9 cellular contexts compared by ENCODE assay signal in genomic region chr7:98013386-98013785, GRCh38. TPM values are rescaled to one million over a fixed set of nuclear protein-coding genes. Genes with fewer than 3 reads are reported as not detected.
A peak's percentile ranks its signal among the peaks of the same experiment; 100 is the strongest.
DNase-seq lines count a peak whose midpoint lies in the region; ATAC-seq and FAIRE-seq lines count a peak whose summit lies in the region.
"Not testable (repeated sequence)": the region's sequence is repeated elsewhere in the genome, so short reads cannot be mapped to it uniquely, and the experiment has no call there.
"Had no signal": no experiment of that assay in that cellular context is flagged by ENCODE, and none has a peak within 500 bp of the region (broad histone marks: within the 10 kb centered on the region; RNA-seq: fewer than 3 reads in every experiment).

No MANE protein-coding gene starts in this region.

- 21 to 23% methylated on average over 10 of the region's 10 CpGs for WGBS in GM23248 (ENCODE audit: low coverage in 1 of 2, low lambda C conversion rate in 2 of 2, missing lambda C conversion rate in 2 of 2), 2 experiments

- DNase-seq in ELF-1 (ENCODE audit: low read depth, low spot score), result peak; percentile 88
- peak; percentile 49 for DNase-seq in GM23248
- DNase-seq in LoVo (ENCODE audit: low spot score), result peak; percentile 60
- DNase-seq in NCI-H748 (lab: John Stamatoyannopoulos, UW; ENCODE audit: unreplicated experiment), result peak; percentile 87
- DNase-seq in activated CD4-positive, alpha-beta T cell treated with anti-CD3 and anti-CD28 coated beads, Interleukin-2, amount 10 ng/mL, durations not matched to agents 24 days and 14 days, result peak; percentile 75
- DNase-seq in middle frontal gyrus (ENCODE audit: extremely low spot score, low spot score), result peak; percentile 40
- DNase-seq in urothelium cell line (ENCODE audit: low spot score), result peak; percentile 74

- not testable (repeated sequence) for H3K9me2 ChIP-seq in GM23248 (ENCODE audit: insufficient read depth)

- in situ Hi-C loops in GM23248 (cut with MboI), result not testable (repeated sequence)

- H3K9me3 ChIP-seq in GM23248 (ENCODE audit: low read depth), result not testable (repeated sequence)

- not testable (repeated sequence) for H3K79me2 ChIP-seq in GM23248 (ENCODE audit: insufficient read depth)

- H3K27me3 Mint-ChIP-seq in activated CD4-positive, alpha-beta T cell treated with anti-CD3 and anti-CD28 coated beads, Interleukin-2, amount 10 ng/mL, durations not matched to agents 24 days and 14 days, result not testable (repeated sequence)

- H3K4me3 Mint-ChIP-seq in activated CD4-positive, alpha-beta T cell treated with anti-CD3 and anti-CD28 coated beads, Interleukin-2, amount 10 ng/mL, durations not matched to agents 24 days and 14 days, result not testable (repeated sequence)

- not testable (repeated sequence) for H3K9me3 Mint-ChIP-seq in activated CD4-positive, alpha-beta T cell treated with anti-CD3 and anti-CD28 coated beads, Interleukin-2, amount 10 ng/mL, durations not matched to agents 24 days and 14 days

- H4K20me1 ChIP-seq in GM23248 (ENCODE audit: insufficient read depth), result not testable (repeated sequence)

- H3K4me1 Mint-ChIP-seq in activated CD4-positive, alpha-beta T cell treated with anti-CD3 and anti-CD28 coated beads, Interleukin-2, amount 10 ng/mL, durations not matched to agents 24 days and 14 days, result not testable (repeated sequence)

- not testable (repeated sequence) for FAIRE-seq in urothelium cell line (lab: Jason Lieb, UNC)

- H3K27ac Mint-ChIP-seq in activated CD4-positive, alpha-beta T cell treated with anti-CD3 and anti-CD28 coated beads, Interleukin-2, amount 10 ng/mL, durations not matched to agents 24 days and 14 days, result not testable (repeated sequence)

- not testable (repeated sequence) for H3F3A ChIP-seq in GM23248 (ENCODE audit: insufficient read depth)

- not testable (repeated sequence) for H3K36me3 Mint-ChIP-seq in activated CD4-positive, alpha-beta T cell treated with anti-CD3 and anti-CD28 coated beads, Interleukin-2, amount 10 ng/mL, durations not matched to agents 24 days and 14 days (ENCODE audit: low read depth)

- intact Hi-C loops in activated CD4-positive, alpha-beta T cell treated with anti-CD3 and anti-CD28 coated beads, Interleukin-2, amount 10 ng/mL, durations not matched to agents 24 days and 14 days (cut with micrococcal nuclease), result not testable (repeated sequence)

- H3K27ac ChIP-seq in GM23248, result not testable (repeated sequence)

- not testable (repeated sequence) for H2AFZ ChIP-seq in GM23248

- H3K4me1 ChIP-seq in GM23248 (ENCODE audit: insufficient read depth), result not testable (repeated sequence)

- H3K9ac ChIP-seq in GM23248, result not testable (repeated sequence)

- H3K36me3 ChIP-seq in GM23248 (ENCODE audit: low read depth), result not testable (repeated sequence)

- not testable (repeated sequence) for H3K4me2 ChIP-seq in GM23248 (ENCODE audit: unreplicated experiment)

- not testable (repeated sequence) for H3K27me3 ChIP-seq in GM23248 (replicated peaks; ENCODE audit: insufficient read depth)

- H3K4me3 ChIP-seq in GM23248, result not testable (repeated sequence)

- ATAC-seq in esophagus mucosa, result peak; percentile 85

RNA-seq across cellular contexts. Expression of gene OCM2, which starts 23.4 kb away (rescaled TPM):
- total RNA-seq in GM23248 (2014; rRNA removed; shearing (Covaris generic)), result not detected in 2 replicates
- polyA plus RNA-seq in GM23248 (2016; fragmentation: Nextera tagmentation; extraction: Ambion mirVana), result not detected in 2 replicates
- not detected in 2 replicates for total RNA-seq in activated CD4-positive, alpha-beta T cell treated with anti-CD3 and anti-CD28 coated beads, Interleukin-2, amount 10 ng/mL, durations not matched to agents 24 days and 14 days
- total RNA-seq in esophagus mucosa, result not detected
- total RNA-seq: aorta had no signal
- polyA plus RNA-seq: aorta had no signal
